In the genomic region with DNA sequence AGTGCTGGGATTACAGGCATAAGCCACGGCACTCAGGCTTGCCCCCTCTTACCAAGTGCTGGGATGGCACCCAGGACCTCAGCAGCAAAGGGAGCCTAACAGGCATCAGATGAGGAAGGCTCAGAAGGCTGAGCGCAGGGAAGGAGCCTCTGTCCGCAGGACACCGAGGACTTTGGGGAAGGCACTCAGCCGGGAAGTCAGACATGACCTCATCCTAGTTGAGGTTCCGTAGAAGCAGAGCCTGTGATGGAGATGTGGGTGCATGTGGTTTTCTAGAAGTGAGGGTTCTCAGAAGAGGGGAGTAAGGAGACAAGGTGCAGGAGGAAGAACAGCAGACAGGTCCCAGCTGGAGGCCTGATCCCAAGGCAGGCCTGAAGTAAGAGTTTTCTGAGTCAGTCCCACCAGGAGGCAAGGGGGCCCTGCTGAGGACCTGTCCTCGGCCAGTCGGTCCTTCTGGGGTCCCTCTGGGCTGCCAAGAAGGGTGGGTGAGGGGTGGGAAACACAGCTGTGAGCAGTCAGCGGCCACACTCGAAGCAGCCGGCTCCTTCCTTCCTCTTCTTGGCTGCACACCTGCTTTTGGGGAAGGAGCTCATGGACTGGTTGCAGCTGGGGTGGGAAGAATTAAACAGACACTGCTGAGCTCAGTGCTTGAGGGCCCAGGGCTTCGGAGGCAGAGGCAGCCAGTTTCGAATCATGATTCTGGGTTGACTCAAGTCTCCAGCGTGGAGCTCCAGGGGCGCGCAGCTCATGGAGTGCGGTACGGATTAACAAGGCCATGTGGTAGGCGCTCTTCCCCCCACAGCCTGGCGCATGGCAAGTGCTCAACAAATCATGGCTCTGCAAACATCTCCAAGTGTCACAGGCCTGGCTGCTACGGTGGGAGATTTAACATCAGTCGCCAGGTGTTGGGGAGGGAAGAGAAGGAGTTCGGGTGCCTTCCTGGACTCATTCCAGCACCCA, we compare ENCODE assay signal across 9 cellular contexts. TPM values are rescaled to one million over a fixed set of nuclear protein-coding genes. Genes with fewer than 3 reads are reported as not detected.
DNase-seq lines count a peak whose midpoint lies in the region; ATAC-seq and TF ChIP-seq lines count a peak whose summit lies in the region.
"Had no signal": no experiment of that assay in that cellular context is flagged by ENCODE, and none has a peak within 500 bp of the region (broad histone marks: within the 10 kb centered on the region; RNA-seq: fewer than 3 reads in every experiment).

No MANE protein-coding gene starts in this region.

- H3K27ac ChIP-seq in HL-60 (replicated peaks) (peak overlapping the region; percentile 43), SJCRH30 (no peak overlapping the region), skin epidermis (peak overlapping the region in 19 of 21 experiments; percentile 21 to 84 (median 67))

- no peak overlapping the region for H3K4me3 ChIP-seq in HL-60 (replicated peaks; ENCODE audit: insufficient read depth, low read length)
- no peak overlapping the region for H3K4me3 ChIP-seq in SJCRH30
- no peak overlapping the region for H3K4me3 ChIP-seq in skin epidermis
- H3K4me3 ChIP-seq: MG63 had no signal

- no peaks in the 10 kb centered on the region for H3K9me3 ChIP-seq in SJCRH30 (replicated peaks)
- H3K9me3 ChIP-seq: MG63 had no signal

- DNase-seq in HL-60 (ENCODE audit: low read depth in 1 of 2, low spot score in 1 of 2) = peak; percentile 78 to 89
- DNase-seq in SJCRH30 = peak; percentile 24 to 53
- DNase-seq in Right ventricle myocardium inferior (ENCODE audit: missing footprints) = peak; percentile 75
- DNase-seq in cortex of kidney (lab: John Stamatoyannopoulos, UW) = no peak
- DNase-seq in cerebellum (ENCODE audit: low spot score) = no peak
- DNase-seq: MG63 had no signal

- intact Hi-C loops in Right ventricle myocardium inferior (cut with DNase I) = no loop called here

- peaks cover 5% of the 10 kb centered on the region; the same call in 1 of the 2 replicates for H3K4me1 ChIP-seq in SJCRH30

- ATAC-seq in Right ventricle myocardium inferior (peak; percentile 20), HG03095 (IDR thresholded peaks at IDR 0.05; ENCODE audit: unreplicated experiment) (no peak), SK-N-SH treated with all-trans-retinoic acid at 6 μM for 48 hours (no peak)

- no peak for TF ChIP-seq CTCF in HL-60 (IDR thresholded peaks at IDR 0.05; ENCODE audit: insufficient read depth, low read length)

- H3K27me3 ChIP-seq in HL-60 (ENCODE audit: insufficient read depth, poor library complexity, severe bottlenecking) (no peaks in the 10 kb centered on the region), SJCRH30 (no peaks in the 10 kb centered on the region)
- H3K27me3 ChIP-seq: MG63 had no signal

- no peaks in the 10 kb centered on the region for H3K36me3 ChIP-seq in SJCRH30
- H3K36me3 ChIP-seq: MG63 had no signal

TF ChIP-seq in SK-N-SH treated with all-trans-retinoic acid at 6 μM for 48 hours, 23 proteins besides CTCF, POLR2A, EP300 and RAD21:
- no peak for TF ChIP-seq RARB (CRISPR knock-in tag; IDR thresholded peaks at IDR 0.05)
- no peak for TF ChIP-seq ZFP30 (CRISPR knock-in tag; IDR thresholded peaks at IDR 0.05)
- no peak for TF ChIP-seq SNAI2 (CRISPR knock-in tag; IDR thresholded peaks at IDR 0.05)
- TF ChIP-seq ESRRG (CRISPR knock-in tag; IDR thresholded peaks at IDR 0.05) = no peak
- no peak for TF ChIP-seq ISL1 (CRISPR knock-in tag; IDR thresholded peaks at IDR 0.05)
- TF ChIP-seq ZC3H10 (CRISPR knock-in tag; IDR thresholded peaks at IDR 0.05) = no peak
- TF ChIP-seq CSDC2 (CRISPR knock-in tag; IDR thresholded peaks at IDR 0.05) = no peak
- no peak for TF ChIP-seq BACH2 (CRISPR knock-in tag; IDR thresholded peaks at IDR 0.05; ENCODE audit: borderline replicate concordance)
- no peak for TF ChIP-seq TOX (CRISPR knock-in tag; IDR thresholded peaks at IDR 0.05; ENCODE audit: borderline replicate concordance)
- TF ChIP-seq, protein P1, sequence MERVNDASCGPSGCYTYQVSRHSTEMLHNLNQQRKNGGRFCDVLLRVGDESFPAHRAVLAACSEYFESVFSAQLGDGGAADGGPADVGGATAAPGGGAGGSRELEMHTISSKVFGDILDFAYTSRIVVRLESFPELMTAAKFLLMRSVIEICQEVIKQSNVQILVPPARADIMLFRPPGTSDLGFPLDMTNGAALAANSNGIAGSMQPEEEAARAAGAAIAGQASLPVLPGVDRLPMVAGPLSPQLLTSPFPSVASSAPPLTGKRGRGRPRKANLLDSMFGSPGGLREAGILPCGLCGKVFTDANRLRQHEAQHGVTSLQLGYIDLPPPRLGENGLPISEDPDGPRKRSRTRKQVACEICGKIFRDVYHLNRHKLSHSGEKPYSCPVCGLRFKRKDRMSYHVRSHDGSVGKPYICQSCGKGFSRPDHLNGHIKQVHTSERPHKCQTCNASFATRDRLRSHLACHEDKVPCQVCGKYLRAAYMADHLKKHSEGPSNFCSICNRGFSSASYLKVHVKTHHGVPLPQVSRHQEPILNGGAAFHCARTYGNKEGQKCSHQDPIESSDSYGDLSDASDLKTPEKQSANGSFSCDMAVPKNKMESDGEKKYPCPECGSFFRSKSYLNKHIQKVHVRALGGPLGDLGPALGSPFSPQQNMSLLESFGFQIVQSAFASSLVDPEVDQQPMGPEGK (CRISPR knock-in tag; IDR thresholded peaks at IDR 0.05; ENCODE audit: borderline replicate concordance) = no peak
- TF ChIP-seq, protein P2, sequence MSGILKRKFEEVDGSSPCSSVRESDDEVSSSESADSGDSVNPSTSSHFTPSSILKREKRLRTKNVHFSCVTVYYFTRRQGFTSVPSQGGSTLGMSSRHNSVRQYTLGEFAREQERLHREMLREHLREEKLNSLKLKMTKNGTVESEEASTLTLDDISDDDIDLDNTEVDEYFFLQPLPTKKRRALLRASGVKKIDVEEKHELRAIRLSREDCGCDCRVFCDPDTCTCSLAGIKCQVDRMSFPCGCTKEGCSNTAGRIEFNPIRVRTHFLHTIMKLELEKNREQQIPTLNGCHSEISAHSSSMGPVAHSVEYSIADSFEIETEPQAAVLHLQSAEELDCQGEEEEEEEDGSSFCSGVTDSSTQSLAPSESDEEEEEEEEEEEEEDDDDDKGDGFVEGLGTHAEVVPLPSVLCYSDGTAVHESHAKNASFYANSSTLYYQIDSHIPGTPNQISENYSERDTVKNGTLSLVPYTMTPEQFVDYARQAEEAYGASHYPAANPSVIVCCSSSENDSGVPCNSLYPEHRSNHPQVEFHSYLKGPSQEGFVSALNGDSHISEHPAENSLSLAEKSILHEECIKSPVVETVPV (CRISPR knock-in tag; IDR thresholded peaks at IDR 0.05) = no peak
- TF ChIP-seq GLIS3 (CRISPR knock-in tag; IDR thresholded peaks at IDR 0.05) = no peak
TF ChIP-seq in SK-N-SH treated with all-trans-retinoic acid at 6 μM for 48 hours: peak in this region for 0.

RNA-seq across cellular contexts. Expression of gene SNN, which starts 38.9 kb away (rescaled TPM):
- total RNA-seq in SJCRH30 (2014; rRNA removed; shearing (Covaris generic)) = 11.7 and 12.0 TPM in 2 replicates
- total RNA-seq in Right ventricle myocardium inferior (27.7 TPM), cerebellum (130 TPM)

RNA-seq across cellular contexts. Expression of gene LITAF, which starts 42.6 kb away (rescaled TPM):
- total RNA-seq in SJCRH30 (2014; rRNA removed; shearing (Covaris generic)) = 48.9 and 49.8 TPM in 2 replicates
- total RNA-seq in Right ventricle myocardium inferior (78.4 TPM), cerebellum (29.1 TPM)

Comparison
In these comparisons a context has a peak if more than half of its experiments do, and no peak if none do; other contexts are left out.
1. DNase-seq: peak in HL-60 (2 of 2), SJCRH30 (2 of 2) and Right ventricle myocardium inferior (single experiment); none in cortex of kidney (single experiment) and cerebellum (single experiment).